9 cellular contexts compared by ENCODE assay signal in genomic region chr5:73591102-73591695, GRCh38. TPM values are rescaled to one million over a fixed set of nuclear protein-coding genes. Genes with fewer than 3 reads are reported as not detected.
DNase-seq lines count a peak whose midpoint lies in the region; ATAC-seq, FAIRE-seq and TF ChIP-seq lines count a peak whose summit lies in the region.
"Had no signal": no experiment of that assay in that cellular context is flagged by ENCODE, and none has a peak within 500 bp of the region (broad histone marks: within the 10 kb centered on the region; RNA-seq: fewer than 3 reads in every experiment).

No MANE protein-coding gene starts in this region.

- H3K27me3 ChIP-seq in bronchial epithelial cell (ENCODE audit: control insufficient read depth, insufficient read depth, low read length), result no peaks in the 10 kb centered on the region
- no peaks in the 10 kb centered on the region for H3K27me3 ChIP-seq in kidney epithelial cell (ENCODE audit: control insufficient read depth, insufficient read depth, low read length)

- ATAC-seq in GM21390 (IDR thresholded peaks at IDR 0.05; ENCODE audit: unreplicated experiment) (peak; percentile 54), GM19328 (IDR thresholded peaks at IDR 0.05; ENCODE audit: unreplicated experiment) (no peak)

- H3K36me3 ChIP-seq in bronchial epithelial cell (ENCODE audit: control insufficient read depth, insufficient read depth, low read length) (no peaks in the 10 kb centered on the region), kidney epithelial cell (ENCODE audit: control insufficient read depth, insufficient read depth, low read length) (no peaks in the 10 kb centered on the region)

- no peak overlapping the region for H3K4me3 ChIP-seq in bronchial epithelial cell (ENCODE audit: low read depth, low read length)
- H3K4me3 ChIP-seq in kidney epithelial cell (ENCODE audit: low read depth, low read length), result no peak overlapping the region

- FAIRE-seq in bronchial epithelial cell (lab: Jason Lieb, UNC), result no peak

- peak; percentile 38 for DNase-seq in DMS 273 treated with DMSO at 0.1 percent for 48 hours (lab: John Stamatoyannopoulos, UW)
- DNase-seq in NCI-H1048 (lab: John Stamatoyannopoulos, UW), result peak; percentile 62
- peak; percentile 85 for DNase-seq in SK-N-DZ (ENCODE audit: low spot score)
- DNase-seq in bronchial epithelial cell (ENCODE audit: low read depth), result peak; percentile 76
- peak; percentile 56 for DNase-seq in kidney epithelial cell (ENCODE audit: low read depth)
- peak in 2 of 3 experiments; percentile 11 to 59 for DNase-seq in stimulated activated CD4-positive, alpha-beta T cell treated with anti-CD3 and anti-CD28 coated beads, TNF-alpha, amount 100 ng/mL, for 24 hours (ENCODE audit: low read depth in 3 of 3)
- DNase-seq: activated naive CD8-positive, alpha-beta T cell treated with anti-CD3 and anti-CD28 coated beads, Interleukin-2, amount 10 ng/mL, durations not matched to agents 7 days and 5 days had no signal

- TF ChIP-seq CTCF in bronchial epithelial cell (IDR thresholded peaks at IDR 0.05; ENCODE audit: insufficient read depth, low read length, severe bottlenecking) (peak; percentile 56), kidney epithelial cell (IDR thresholded peaks at IDR 0.05; ENCODE audit: insufficient read depth, low read length, poor library complexity, severe bottlenecking) (peak; percentile 65)

RNA-seq across cellular contexts. Expression of gene UTP15, which starts 25.7 kb away (rescaled TPM):
- 14.4 and 16.8 TPM in 2 replicates for polyA plus RNA-seq in SK-N-DZ (2014; cell fraction: cytosol; rRNA removed)
- 25.0 and 36.1 TPM in 2 replicates for polyA plus RNA-seq in SK-N-DZ (2014; cell fraction: nucleus; rRNA removed)
- total RNA-seq in bronchial epithelial cell (23.6 and 45.0 TPM in 2 replicates), kidney epithelial cell (17.5 and 23.8 TPM in 2 replicates)

RNA-seq across cellular contexts. Expression of gene ANKRA2, which starts 25.8 kb away (rescaled TPM):
- 17.2 and 21.6 TPM in 2 replicates for polyA plus RNA-seq in SK-N-DZ (2014; cell fraction: cytosol; rRNA removed)
- 41.3 and 42.9 TPM in 2 replicates for polyA plus RNA-seq in SK-N-DZ (2014; cell fraction: nucleus; rRNA removed)
- 19.2 and 34.3 TPM in 2 replicates for total RNA-seq in bronchial epithelial cell
- 11.2 and 15.3 TPM in 2 replicates for total RNA-seq in kidney epithelial cell

RNA-seq across cellular contexts. Expression of gene ARHGEF28, which starts 34.8 kb away (rescaled TPM):
- polyA plus RNA-seq in SK-N-DZ (2014; cell fraction: cytosol; rRNA removed), result 56.7 and 60.7 TPM in 2 replicates
- 140 and 233 TPM in 2 replicates for polyA plus RNA-seq in SK-N-DZ (2014; cell fraction: nucleus; rRNA removed)
- total RNA-seq in bronchial epithelial cell, result 37.4 and 44.7 TPM in 2 replicates
- total RNA-seq in kidney epithelial cell, result 66.1 and 76.1 TPM in 2 replicates

Comparison
In these comparisons a context has a peak if more than half of its experiments do, and no peak if none do; other contexts are left out.
1. DNase-seq: peak in every context shown above with its lines; median percentile 85 in SK-N-DZ; 76 in bronchial epithelial cell; 62 in NCI-H1048; 56 in kidney epithelial cell; 38 in DMS 273 treated with DMSO at 0.1 percent for 48 hours; 35 in stimulated activated CD4-positive, alpha-beta T cell treated with anti-CD3 and anti-CD28 coated beads, TNF-alpha, amount 100 ng/mL, for 24 hours.